In the genomic region with DNA sequence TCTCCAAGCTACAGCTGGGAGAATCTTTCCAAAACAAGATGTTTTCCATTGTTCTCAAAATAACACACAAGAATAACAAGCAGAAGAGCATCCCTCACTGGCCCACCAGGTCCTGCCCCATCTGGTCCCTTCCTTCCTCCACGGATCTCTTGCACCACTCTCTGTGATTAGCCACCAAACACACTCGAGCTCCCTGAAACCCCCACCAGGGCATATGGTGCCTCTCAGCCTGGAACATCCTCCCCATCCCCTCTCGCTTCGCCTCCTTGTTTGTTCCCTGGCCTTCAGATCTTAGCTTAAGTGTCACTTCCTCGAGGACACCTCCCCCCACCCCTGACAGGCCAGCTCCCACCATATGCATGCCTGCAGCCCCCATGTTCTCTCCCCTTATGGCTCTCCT, we compare ENCODE assay signal across 18 cellular contexts.
A peak's percentile ranks its signal among the peaks of the same experiment; 100 is the strongest.
DNase-seq lines count a peak whose midpoint lies in the region; ATAC-seq and TF ChIP-seq lines count a peak whose summit lies in the region.
"Had no signal": no experiment of that assay in that cellular context is flagged by ENCODE, and none has a peak within 500 bp of the region (broad histone marks: within the 10 kb centered on the region; RNA-seq: fewer than 3 reads in every experiment).

No MANE protein-coding gene starts in this region.

- no peaks in the 10 kb centered on the region for H3K4me1 ChIP-seq in neural progenitor cell

- peaks cover 11% of the 10 kb centered on the region for H3K27me3 Mint-ChIP-seq in activated T-helper 1 cell treated with anti-CD3 and anti-CD28 coated beads, Interleukin-12 subunit alpha, Interleukin-12 subunit beta, Interleukin-2, Interleukin-4 antibody, amounts not matched to agents 30 ng/mL and 10 ng/mL and 1 ng/mL, durations not matched to agents 14 hours and 24 hours and 36 hours (ENCODE audit: insufficient read depth)
- peaks cover 4% of the 10 kb centered on the region for H3K27me3 Mint-ChIP-seq in glutamatergic neuron (ENCODE audit: unreplicated experiment)
- H3K27me3 Mint-ChIP-seq in neural progenitor cell (ENCODE audit: insufficient read depth, low read depth): peaks cover 15% of the 10 kb centered on the region

- no peak overlapping the region for H3K4me2 ChIP-seq in neural progenitor cell
- H3K4me2 ChIP-seq: GM23338 had no signal

- no peak for TF ChIP-seq CTCF in glutamatergic neuron (IDR thresholded peaks at IDR 0.05; ENCODE audit: partially characterized antibody, unreplicated experiment)
- no peak for TF ChIP-seq CTCF in neural progenitor cell (IDR thresholded peaks at IDR 0.05)

- H3K9me3 ChIP-seq in neural progenitor cell (ENCODE audit: low read depth): no peaks in the 10 kb centered on the region

- DNase-seq in NCI-H82 (lab: John Stamatoyannopoulos, UW) (peak; percentile 13), NCI-H82 treated with DMSO at 0.1 percent for 48 hours (lab: John Stamatoyannopoulos, UW; ENCODE audit: unreplicated experiment) (no peak), glutamatergic neuron (no peak), neural progenitor cell (ENCODE audit: low spot score) (no peak), 8988T (no peak)
- DNase-seq in activated T-helper 1 cell treated with anti-CD3 and anti-CD28 coated beads, Interleukin-12 subunit alpha, Interleukin-12 subunit beta, Interleukin-2, Interleukin-4 antibody, amounts not matched to agents 30 ng/mL and 10 ng/mL and 1 ng/mL, durations not matched to agents 14 hours and 24 hours and 36 hours (ENCODE audit: low spot score): no peak
- DNase-seq: C1 segment of cervical spinal cord; Calu3; CD4-positive, alpha-beta memory T cell; COR-L47; DMS53; DMS79 treated with DMSO at 0.1 percent for 48 hours; GF-D8; H9 had no signal

- H2AFZ ChIP-seq in neural progenitor cell (replicated peaks): no peak overlapping the region
- H2AFZ ChIP-seq: GM23338 had no signal

- H3K9ac ChIP-seq in neural progenitor cell: no peak overlapping the region

- peak overlapping the region; percentile 16 for H3K27ac Mint-ChIP-seq in activated T-helper 1 cell treated with anti-CD3 and anti-CD28 coated beads, Interleukin-12 subunit alpha, Interleukin-12 subunit beta, Interleukin-2, Interleukin-4 antibody, amounts not matched to agents 30 ng/mL and 10 ng/mL and 1 ng/mL, durations not matched to agents 14 hours and 24 hours and 36 hours
- H3K27ac Mint-ChIP-seq in glutamatergic neuron (ENCODE audit: unreplicated experiment) (no peak overlapping the region), neural progenitor cell (peak overlapping the region; percentile 53)
- H3K27ac Mint-ChIP-seq: GM23338, H9 had no signal

- no peaks in the 10 kb centered on the region for H3K79me2 ChIP-seq in neural progenitor cell (ENCODE audit: low read depth)

- no peak overlapping the region for H3K4me3 ChIP-seq in neural progenitor cell
- H3K4me3 ChIP-seq: GM23338 had no signal

- intact Hi-C loops in activated T-helper 1 cell treated with anti-CD3 and anti-CD28 coated beads, Interleukin-12 subunit alpha, Interleukin-12 subunit beta, Interleukin-2, Interleukin-4 antibody, amounts not matched to agents 30 ng/mL and 10 ng/mL and 1 ng/mL, durations not matched to agents 14 hours and 24 hours and 36 hours (cut with micrococcal nuclease): no loop called here

- peaks cover 12% of the 10 kb centered on the region for H3K9me3 Mint-ChIP-seq in activated T-helper 1 cell treated with anti-CD3 and anti-CD28 coated beads, Interleukin-12 subunit alpha, Interleukin-12 subunit beta, Interleukin-2, Interleukin-4 antibody, amounts not matched to agents 30 ng/mL and 10 ng/mL and 1 ng/mL, durations not matched to agents 14 hours and 24 hours and 36 hours
- H3K9me3 Mint-ChIP-seq in glutamatergic neuron (ENCODE audit: unreplicated experiment) (no peaks in the 10 kb centered on the region), neural progenitor cell (peaks cover 2% of the 10 kb centered on the region)

- no peaks in the 10 kb centered on the region for H3K4me1 Mint-ChIP-seq in activated T-helper 1 cell treated with anti-CD3 and anti-CD28 coated beads, Interleukin-12 subunit alpha, Interleukin-12 subunit beta, Interleukin-2, Interleukin-4 antibody, amounts not matched to agents 30 ng/mL and 10 ng/mL and 1 ng/mL, durations not matched to agents 14 hours and 24 hours and 36 hours (ENCODE audit: low read depth)
- H3K4me1 Mint-ChIP-seq in glutamatergic neuron (ENCODE audit: low read depth, unreplicated experiment): peaks cover 6% of the 10 kb centered on the region
- peaks cover 7% of the 10 kb centered on the region for H3K4me1 Mint-ChIP-seq in neural progenitor cell
- H3K4me1 Mint-ChIP-seq: CD4-positive, alpha-beta memory T cell; GM23338 had no signal

- H3F3A ChIP-seq in neural progenitor cell (ENCODE audit: low read depth): no peaks in the 10 kb centered on the region

- no peak overlapping the region for H3K4me3 Mint-ChIP-seq in activated T-helper 1 cell treated with anti-CD3 and anti-CD28 coated beads, Interleukin-12 subunit alpha, Interleukin-12 subunit beta, Interleukin-2, Interleukin-4 antibody, amounts not matched to agents 30 ng/mL and 10 ng/mL and 1 ng/mL, durations not matched to agents 14 hours and 24 hours and 36 hours
- H3K4me3 Mint-ChIP-seq in glutamatergic neuron (ENCODE audit: unreplicated experiment): peak overlapping the region; percentile 40
- H3K4me3 Mint-ChIP-seq in neural progenitor cell: no peak overlapping the region
- H3K4me3 Mint-ChIP-seq: CD4-positive, alpha-beta memory T cell; GM23338; H9 had no signal

- no peaks in the 10 kb centered on the region for H3K36me3 ChIP-seq in neural progenitor cell

- ATAC-seq in GM21367 (IDR thresholded peaks at IDR 0.05; ENCODE audit: unreplicated experiment): no peak
- ATAC-seq in GM21528 (IDR thresholded peaks at IDR 0.05; ENCODE audit: low FRiP score, unreplicated experiment): no peak
- ATAC-seq: GM23338, HCT116 had no signal

- no peaks in the 10 kb centered on the region for H3K27me3 ChIP-seq in neural progenitor cell

- H4K20me1 ChIP-seq in neural progenitor cell (ENCODE audit: low read depth): no peaks in the 10 kb centered on the region

- peaks cover 2% of the 10 kb centered on the region for H3K36me3 Mint-ChIP-seq in activated T-helper 1 cell treated with anti-CD3 and anti-CD28 coated beads, Interleukin-12 subunit alpha, Interleukin-12 subunit beta, Interleukin-2, Interleukin-4 antibody, amounts not matched to agents 30 ng/mL and 10 ng/mL and 1 ng/mL, durations not matched to agents 14 hours and 24 hours and 36 hours (ENCODE audit: low read depth)
- H3K36me3 Mint-ChIP-seq in glutamatergic neuron (ENCODE audit: unreplicated experiment): peaks cover 11% of the 10 kb centered on the region
- no peaks in the 10 kb centered on the region for H3K36me3 Mint-ChIP-seq in neural progenitor cell
- H3K36me3 Mint-ChIP-seq: CD4-positive, alpha-beta memory T cell had no signal

- H3K27ac ChIP-seq in neural progenitor cell: no peak overlapping the region
